15 cellular contexts compared by ENCODE assay signal in the genomic region with DNA sequence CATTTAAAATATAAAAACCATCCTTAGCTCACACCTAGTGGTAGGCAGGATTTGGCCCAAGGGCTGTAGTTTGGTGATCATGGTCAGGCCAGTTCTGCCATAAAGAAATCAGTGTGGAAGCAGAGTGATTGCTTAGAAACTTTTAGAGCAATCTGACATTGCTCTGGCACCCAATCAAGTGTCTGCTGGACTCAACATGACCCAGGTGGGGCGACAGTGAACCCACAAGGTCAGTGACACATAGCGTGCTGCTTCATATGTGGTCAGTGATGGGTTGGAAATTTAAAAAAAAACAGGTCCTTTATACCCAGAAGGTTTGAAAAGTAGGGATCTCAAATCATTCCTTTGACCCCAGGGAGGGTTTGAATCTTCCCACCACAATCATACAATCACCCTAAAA.
DNase-seq lines count a peak whose midpoint lies in the region; ATAC-seq and TF ChIP-seq lines count a peak whose summit lies in the region.
"Had no signal": no experiment of that assay in that cellular context is flagged by ENCODE, and none has a peak within 500 bp of the region (broad histone marks: within the 10 kb centered on the region; RNA-seq: fewer than 3 reads in every experiment).

No MANE protein-coding gene starts in this region.

- no peak overlapping the region for H3K4me2 ChIP-seq in mesenchymal stem cell (ENCODE audit: low read length, poor library complexity, severe bottlenecking)

- DNase-seq in HFFc6 = peak; percentile 22
- DNase-seq in chondrocyte (ENCODE audit: low spot score) = no peak
- peak; percentile 28 for DNase-seq in mesenchymal stem cell
- DNase-seq in thyroid gland = no peak
- DNase-seq in activated CD8-positive, alpha-beta memory T cell treated with anti-CD3 and anti-CD28 coated beads, Interleukin-2, amount 50 U/mL, for 4 hours = no peak
- DNase-seq in activated CD4-positive, alpha-beta T cell treated with anti-CD3 and anti-CD28 coated beads, Interleukin-2, amount 50 U/mL, for 48 hours = no peak
- DNase-seq: activated CD8-positive, alpha-beta memory T cell treated with anti-CD3 and anti-CD28 coated beads for 24 hours; activated gamma-delta T cell treated with Interleukin-2 at 50 U/mL for 16 hours; head of caudate nucleus; NCI-H1092; NCI-H2227 treated with DMSO at 0.1 percent for 48 hours had no signal

- H3K23ac ChIP-seq in mesenchymal stem cell (ENCODE audit: low read length in 2 of 2) = no peak overlapping the region

- H2BK5ac ChIP-seq in mesenchymal stem cell (ENCODE audit: low read depth, low read length, poor library complexity, severe bottlenecking) = no peak overlapping the region

- H3K27ac Mint-ChIP-seq in HFFc6 (peak overlapping the region; percentile 85), chondrocyte (ENCODE audit: unreplicated experiment) (peak overlapping the region; percentile 86)

- no peak overlapping the region for H3K4me3 Mint-ChIP-seq in HFFc6
- no peak overlapping the region for H3K4me3 Mint-ChIP-seq in chondrocyte (ENCODE audit: unreplicated experiment)

- TF ChIP-seq CTCF in HFFc6 (IDR thresholded peaks at IDR 0.05) = 0 out of 2 replicates have a peak, but pooled peaks have one; percentile 13
- TF ChIP-seq CTCF in chondrocyte (IDR thresholded peaks at IDR 0.05) = no peak
- no peak for TF ChIP-seq CTCF in thyroid gland (IDR thresholded peaks at IDR 0.05)

- no peaks in the 10 kb centered on the region for H3K9me3 ChIP-seq in mesenchymal stem cell (ENCODE audit: control insufficient read depth, low read length)
- H3K9me3 ChIP-seq in thyroid gland = no peaks in the 10 kb centered on the region
- H3K9me3 ChIP-seq: SJSA1 had no signal

- H3K18ac ChIP-seq in mesenchymal stem cell (ENCODE audit: low read depth in 1 of 2, low read length in 2 of 2) = no peak overlapping the region

- H3K79me1 ChIP-seq in mesenchymal stem cell (replicated peaks; ENCODE audit: low read length, poor library complexity, severe bottlenecking) = no peaks in the 10 kb centered on the region

- peak overlapping the region in 1 of 2 experiments; percentile 20 for H3K4me3 ChIP-seq in mesenchymal stem cell (ENCODE audit: insufficient read depth in 1 of 2, low read depth in 1 of 2, low read length in 2 of 2)
- H3K4me3 ChIP-seq in thyroid gland (replicated peaks in 1 of 3) = no peak overlapping the region
- H3K4me3 ChIP-seq: lung, SJSA1 had no signal

- TF ChIP-seq POLR2A in thyroid gland (IDR thresholded peaks at IDR 0.05) = no peak

- no peak overlapping the region for H4K8ac ChIP-seq in mesenchymal stem cell (ENCODE audit: low read length)

- peak overlapping the region; percentile 90 for H3K9ac ChIP-seq in mesenchymal stem cell (ENCODE audit: low read length)

- intact Hi-C loops in thyroid gland (cut with DNase I) = no loop called here

- no peak overlapping the region for H2AFZ ChIP-seq in mesenchymal stem cell (ENCODE audit: low read depth, low read length)

- H2BK12ac ChIP-seq in mesenchymal stem cell (ENCODE audit: low read length in 2 of 2) = peak overlapping the region in 1 of 2 experiments; percentile 56

- H3K36me3 Mint-ChIP-seq in HFFc6 (ENCODE audit: low read depth) = no peaks in the 10 kb centered on the region
- H3K36me3 Mint-ChIP-seq in chondrocyte (ENCODE audit: low read depth) = no peaks in the 10 kb centered on the region

- H3K27me3 ChIP-seq in mesenchymal stem cell (ENCODE audit: control insufficient read depth in 1 of 2, insufficient read depth in 1 of 2, low read length in 2 of 2) (no peaks in the 10 kb centered on the region), thyroid gland (no peaks in the 10 kb centered on the region)
- H3K27me3 ChIP-seq: SJSA1 had no signal

- WGBS in mesenchymal stem cell = 88% methylated on average over 1 of the region's 2 CpGs
- WGBS in thyroid gland, 2 donors = 64 to 75% methylated on average over 2 of the region's 2 CpGs

- H3K4ac ChIP-seq in mesenchymal stem cell (ENCODE audit: low read depth in 1 of 2, low read length in 2 of 2) = peak overlapping the region in 1 of 2 experiments; percentile 42

- H3K9me3 Mint-ChIP-seq in HFFc6 (no peaks in the 10 kb centered on the region), chondrocyte (ENCODE audit: low read depth) (no peaks in the 10 kb centered on the region)

- H3K4me1 Mint-ChIP-seq in HFFc6 (ENCODE audit: low read depth) (peaks cover 50% of the 10 kb centered on the region), chondrocyte (ENCODE audit: low read depth) (peaks cover 48% of the 10 kb centered on the region)

- H2AK5ac ChIP-seq in mesenchymal stem cell (ENCODE audit: low read length, severe bottlenecking) = no peak overlapping the region

- no peak overlapping the region for H2BK15ac ChIP-seq in mesenchymal stem cell (ENCODE audit: low read depth, poor library complexity, severe bottlenecking)

- no peaks in the 10 kb centered on the region for H3K36me3 ChIP-seq in mesenchymal stem cell (ENCODE audit: control insufficient read depth in 1 of 2, insufficient read depth in 2 of 2, low read depth in 1 of 2, low read length in 2 of 2)
- no peaks in the 10 kb centered on the region for H3K36me3 ChIP-seq in thyroid gland
- H3K36me3 ChIP-seq: SJSA1 had no signal

- no peaks in the 10 kb centered on the region for H3K27me3 Mint-ChIP-seq in HFFc6 (ENCODE audit: insufficient read depth)
- H3K27me3 Mint-ChIP-seq in chondrocyte (ENCODE audit: low read depth) = no peaks in the 10 kb centered on the region

- H3K14ac ChIP-seq in mesenchymal stem cell (ENCODE audit: low read length in 2 of 2) = no peak overlapping the region

- no peak overlapping the region for H4K91ac ChIP-seq in mesenchymal stem cell (ENCODE audit: low read length)

- H3K4me1 ChIP-seq in mesenchymal stem cell (ENCODE audit: control insufficient read depth, insufficient read depth, low read depth, low read length) (peaks cover 17% of the 10 kb centered on the region), thyroid gland (peaks cover 19 to 33% of the 10 kb centered on the region in 2 donors)

- ATAC-seq in HG02938 (IDR thresholded peaks at IDR 0.05; ENCODE audit: unreplicated experiment) = no peak

- H3K27ac ChIP-seq in mesenchymal stem cell (ENCODE audit: low read length, poor library complexity, severe bottlenecking) (no peak overlapping the region), thyroid gland (peak overlapping the region; percentile 20 to 94 (median 71))
- H3K27ac ChIP-seq: C4-2B had no signal

- no peak overlapping the region for H2BK120ac ChIP-seq in mesenchymal stem cell (ENCODE audit: low read depth, low read length)

Comparison
In these comparisons a context has a peak if more than half of its experiments do, and no peak if none do; other contexts are left out.
1. DNase-seq: peak in HFFc6 (single experiment) and mesenchymal stem cell (single experiment); none in chondrocyte (single experiment), thyroid gland (0 of 2), activated CD8-positive, alpha-beta memory T cell treated with anti-CD3 and anti-CD28 coated beads, Interleukin-2, amount 50 U/mL, for 4 hours (single experiment) and activated CD4-positive, alpha-beta T cell treated with anti-CD3 and anti-CD28 coated beads, Interleukin-2, amount 50 U/mL, for 48 hours (0 of 2).